ENCODE assay signal across 10 cellular contexts in genomic region chr5:140343849-140344248, GRCh38. TPM values are rescaled to one million over a fixed set of nuclear protein-coding genes. Genes with fewer than 3 reads are reported as not detected.
DNase-seq lines count a peak whose midpoint lies in the region; ATAC-seq, FAIRE-seq and TF ChIP-seq lines count a peak whose summit lies in the region.
"Not testable (repeated sequence)": the region's sequence is repeated elsewhere in the genome, so short reads cannot be mapped to it uniquely, and the experiment has no call there.
"Had no signal": no experiment of that assay in that cellular context is flagged by ENCODE, and none has a peak within 500 bp of the region (broad histone marks: within the 10 kb centered on the region; RNA-seq: fewer than 3 reads in every experiment).

No MANE protein-coding gene starts in this region.

- dilution Hi-C loops in IMR-90 (cut with HindIII; ENCODE audit: low sequenced_read_pairs, unreplicated experiment) = not testable (repeated sequence)

- not testable (repeated sequence) for H3K9ac ChIP-seq in IMR-90 (ENCODE audit: low read depth, low read length); GM12878 (ENCODE audit: control insufficient read depth, insufficient read depth, low read length)

- H3K4me3 ChIP-seq in IMR-90 (ENCODE audit: insufficient read depth, low read depth, low read length); GM12878; spleen: not testable (repeated sequence)
- H3K4me3 ChIP-seq in heart left ventricle = peak overlapping the region in 8 of 12 donors; percentile 84 to 99 (median 88)

- H3K79me1 ChIP-seq in IMR-90 (ENCODE audit: low read depth in 1 of 2, low read length in 2 of 2) = peaks cover 28 to 59% of the 10 kb centered on the region in 2 experiments

- not testable (repeated sequence) for H3K56ac ChIP-seq in IMR-90 (ENCODE audit: extremely low read depth, insufficient read depth, low read length)

- H2AFZ ChIP-seq in IMR-90 (replicated peaks; ENCODE audit: low read length, poor library complexity); GM12878 (ENCODE audit: control insufficient read depth, low read depth, low read length): not testable (repeated sequence)

- not testable (repeated sequence) for TF ChIP-seq CTCF in IMR-90 (conservative IDR thresholded peaks at IDR 0.05; ENCODE audit: low read depth, low read length); GM12878 (IDR thresholded peaks at IDR 0.05 in 2 of 3, conservative IDR thresholded peaks at IDR 0.05 in 1 of 3; ENCODE audit: control insufficient read depth in 2 of 3, extremely low read depth in 1 of 3, insufficient read depth in 1 of 3, low read depth in 3 of 3, low read length in 3 of 3); heart left ventricle (IDR thresholded peaks at IDR 0.05); spleen (IDR thresholded peaks at IDR 0.05 in 8 of 11, conservative IDR thresholded peaks at IDR 0.05 in 3 of 11)

- H4K8ac ChIP-seq in IMR-90 (ENCODE audit: low read depth in 2 of 2, low read length in 2 of 2) = not testable (repeated sequence)

- in situ Hi-C loops in IMR-90 (cut with MboI; ENCODE audit: low sequenced_read_pairs); GM12878 (cut with MboI): not testable (repeated sequence)

- not testable (repeated sequence) for H2BK5ac ChIP-seq in IMR-90 (ENCODE audit: low read depth, low read length, poor library complexity, severe bottlenecking)

- BruUV-seq in IMR-90 (replicated peaks; lab: Mats Ljungman, UMichigan) (TSS peak; percentile 40), GM12878 (replicated peaks; lab: Mats Ljungman, UMichigan) (TSS peak; percentile 48)

- CTCF ChIA-PET in IMR-90 (lab: Yijun Ruan, JAX) (interaction anchor here (0.5 to 11.0 kb wide), 3 partner anchors 19 to 101 kb away, joined by 3 to 233 read pairs (median 6); no protein-coding TSS in a partner anchor), GM12878 (lab: Yijun Ruan, JAX) (interaction anchor here (0.6 to 16.9 kb wide), 8 partner anchors 8 to 377 kb away, joined by 3 to 774 read pairs (median 4); no protein-coding TSS in a partner anchor)

- not testable (repeated sequence) for H3K27me3 Mint-ChIP-seq in T-helper 2 cell treated with Interferon-gamma antibody and Interleukin-4, amounts not matched to agents 5 μg/mL and 100 μg/mL, for 36 hours (ENCODE audit: low read depth); activated T-cell treated with anti-CD3 and anti-CD28 coated beads, Interleukin-2, amount 50 U/mL, for 24 hours; naive B cell

- SMC1A ChIA-PET in GM12878 (lab: Charles Lee; ENCODE audit: uncharacterized antibody, unreplicated experiment) = interaction anchor here (0.9 to 2.0 kb wide), 4 partner anchors 8 to 103 kb away, joined by 4 to 6 read pairs (median 5); no protein-coding TSS in a partner anchor

- not testable (repeated sequence) for H3K36me3 ChIP-seq in IMR-90 (ENCODE audit: control insufficient read depth, insufficient read depth, low read length); GM12878 (ENCODE audit: control insufficient read depth in 2 of 2, insufficient read depth in 2 of 2, low read length in 1 of 2); spleen
- peaks cover 0 to 45% (median 24%) of the 10 kb centered on the region in 9 donors for H3K36me3 ChIP-seq in heart left ventricle

- RAD21 ChIA-PET in GM12878 (lab: Charles Lee; ENCODE audit: unreplicated experiment) = interaction anchor here (9.2 kb wide), 1 partner anchor 98 kb away, joined by 131 read pairs; no protein-coding TSS in a partner anchor

- not testable (repeated sequence) for H3K9me3 Mint-ChIP-seq in T-helper 2 cell treated with Interferon-gamma antibody and Interleukin-4, amounts not matched to agents 5 μg/mL and 100 μg/mL, for 36 hours; activated T-cell treated with anti-CD3 and anti-CD28 coated beads, Interleukin-2, amount 50 U/mL, for 24 hours; naive B cell

- not testable (repeated sequence) for H3K14ac ChIP-seq in IMR-90 (replicated peaks; ENCODE audit: low read depth, low read length)

- not testable (repeated sequence) for H2BK15ac ChIP-seq in IMR-90 (ENCODE audit: low read depth, low read length)

- H3K27me3 ChIP-seq in IMR-90 (ENCODE audit: control insufficient read depth, insufficient read depth, low read length); GM12878 (replicated peaks in 1 of 2; ENCODE audit: control insufficient read depth in 2 of 2, insufficient read depth in 2 of 2, low read length in 1 of 2); heart left ventricle: not testable (repeated sequence)
- peaks cover 0 to 14% (median 0%) of the 10 kb centered on the region in 7 donors for H3K27me3 ChIP-seq in spleen (replicated peaks in 1 of 7)

- not testable (repeated sequence) for DNase-seq in IMR-90; T-helper 2 cell treated with Interferon-gamma antibody and Interleukin-4, amounts not matched to agents 5 μg/mL and 100 μg/mL, for 36 hours (ENCODE audit: low spot score); activated T-cell treated with anti-CD3 and anti-CD28 coated beads, Interleukin-2, amount 50 U/mL, for 24 hours; GM12878 (ENCODE audit: low read depth, low spot score); heart left ventricle; naive B cell
- DNase-seq in spleen = peak; percentile 40

- H3K4me3 Mint-ChIP-seq in T-helper 2 cell treated with Interferon-gamma antibody and Interleukin-4, amounts not matched to agents 5 μg/mL and 100 μg/mL, for 36 hours = peak overlapping the region; percentile 91
- peak overlapping the region; percentile 6 for H3K4me3 Mint-ChIP-seq in activated T-cell treated with anti-CD3 and anti-CD28 coated beads, Interleukin-2, amount 50 U/mL, for 24 hours
- H3K4me3 Mint-ChIP-seq in naive B cell = peak overlapping the region in 6 of 8 donors; percentile 1 to 69 (median 11)

- not testable (repeated sequence) for H3K18ac ChIP-seq in IMR-90 (ENCODE audit: low read depth, low read length)

- peaks cover 23% of the 10 kb centered on the region for H3K36me3 Mint-ChIP-seq in T-helper 2 cell treated with Interferon-gamma antibody and Interleukin-4, amounts not matched to agents 5 μg/mL and 100 μg/mL, for 36 hours (ENCODE audit: low read depth)
- H3K36me3 Mint-ChIP-seq in activated T-cell treated with anti-CD3 and anti-CD28 coated beads, Interleukin-2, amount 50 U/mL, for 24 hours (ENCODE audit: low read depth) = peaks cover 18% of the 10 kb centered on the region
- H3K36me3 Mint-ChIP-seq in naive B cell = not testable (repeated sequence)

- not testable (repeated sequence) for TF ChIP-seq EP300 in GM12878 (IDR thresholded peaks at IDR 0.05; ENCODE audit: borderline replicate concordance in 1 of 2, control insufficient read depth in 1 of 2, low read depth in 2 of 2, low read length in 2 of 2)

- H3K4me1 ChIP-seq in IMR-90 (ENCODE audit: control insufficient read depth, insufficient read depth, low read length) (peaks cover 11% of the 10 kb centered on the region), GM12878 (ENCODE audit: control insufficient read depth, insufficient read depth, low read length) (peaks cover 42% of the 10 kb centered on the region), heart left ventricle (peaks cover 8 to 88% (median 77%) of the 10 kb centered on the region in 12 donors), spleen (peaks cover 27 to 91% (median 70%) of the 10 kb centered on the region in 6 donors)

- 100% methylated on average over 3 of the region's 8 CpGs; no CpG with 5 or more reads in 1 of the 2 experiments for WGBS in IMR-90 (ENCODE audit: extremely low coverage in 2 of 2, insufficient read length in 1 of 2), 2 experiments
- WGBS in GM12878 (ENCODE audit: insufficient coverage, insufficient replicate concordance, low lambda C conversion rate, missing lambda C conversion rate) = 94% methylated on average over 8 of the region's 8 CpGs
- 89 to 95% (median 93%) methylated on average over 8 of the region's 8 CpGs for WGBS in heart left ventricle, 4 donors
- WGBS in spleen, 5 donors = 95 to 98% (median 97%) methylated on average over 8 of the region's 8 CpGs

- POLR2A ChIA-PET in IMR-90 (lab: Charles Lee; ENCODE audit: unreplicated experiment); GM12878 (lab: Charles Lee): not testable (repeated sequence)

- FAIRE-seq in GM12878 (lab: Jason Lieb, UNC) = not testable (repeated sequence)

- H2BK20ac ChIP-seq in IMR-90 (ENCODE audit: low read depth, low read length) = not testable (repeated sequence)

- not testable (repeated sequence) for TF ChIP-seq RAD21 in IMR-90 (IDR thresholded peaks at IDR 0.05; ENCODE audit: low read length); GM12878 (IDR thresholded peaks at IDR 0.05; ENCODE audit: insufficient read depth, low read depth, low read length)

- H3K27ac Mint-ChIP-seq in T-helper 2 cell treated with Interferon-gamma antibody and Interleukin-4, amounts not matched to agents 5 μg/mL and 100 μg/mL, for 36 hours; activated T-cell treated with anti-CD3 and anti-CD28 coated beads, Interleukin-2, amount 50 U/mL, for 24 hours: not testable (repeated sequence)
- H3K27ac Mint-ChIP-seq in naive B cell = peak overlapping the region in 4 of 6 donors; percentile 12 to 72 (median 44)

- H4K91ac ChIP-seq in IMR-90 (ENCODE audit: insufficient read depth, low read depth, low read length) = not testable (repeated sequence)

- not testable (repeated sequence) for H3K4ac ChIP-seq in IMR-90 (ENCODE audit: low read depth, low read length)

- not testable (repeated sequence) for H3K9me3 ChIP-seq in IMR-90 (ENCODE audit: control insufficient read depth, insufficient read depth, low read length); GM12878 (replicated peaks; ENCODE audit: control insufficient read depth, insufficient read depth, low read length); heart left ventricle; spleen

- TF ChIP-seq POLR2A in IMR-90 (IDR thresholded peaks at IDR 0.05; ENCODE audit: low read depth, low read length); GM12878 (IDR thresholded peaks at IDR 0.05; ENCODE audit: low read depth, low read length); heart left ventricle (IDR thresholded peaks at IDR 0.05); spleen (IDR thresholded peaks at IDR 0.05): not testable (repeated sequence)

- H3K27ac ChIP-seq in IMR-90 (ENCODE audit: insufficient read depth, low read length); GM12878 (ENCODE audit: control insufficient read depth, insufficient read depth): not testable (repeated sequence)
- H3K27ac ChIP-seq in heart left ventricle = peak overlapping the region in 8 of 12 donors; percentile 79 to 99 (median 94)
- H3K27ac ChIP-seq in spleen = peak overlapping the region in 1 of 8 donors; percentile 83

- not testable (repeated sequence) for H2AK5ac ChIP-seq in IMR-90 (ENCODE audit: low read depth, low read length)

- H3K79me2 ChIP-seq in GM12878 (ENCODE audit: control insufficient read depth, insufficient read depth, low read length) = not testable (repeated sequence)

- H3K9me1 ChIP-seq in IMR-90 (ENCODE audit: insufficient read depth, low read length) = not testable (repeated sequence)

- not testable (repeated sequence) for H2AK9ac ChIP-seq in IMR-90 (replicated peaks; ENCODE audit: low read depth, low read length, poor library complexity)

- not testable (repeated sequence) for H2BK120ac ChIP-seq in IMR-90 (ENCODE audit: low read depth, low read length)

- not testable (repeated sequence) for ATAC-seq in IMR-90 (ENCODE audit: low read depth); GM12878; heart left ventricle; naive B cell (ENCODE audit: low read depth in 2 of 2)

- not testable (repeated sequence) for H4K5ac ChIP-seq in IMR-90 (ENCODE audit: low read depth, low read length)

- H3K23ac ChIP-seq in IMR-90 (ENCODE audit: low read depth, low read length) = not testable (repeated sequence)

- not testable (repeated sequence) for H4K20me1 ChIP-seq in IMR-90 (ENCODE audit: insufficient read depth, low read length); GM12878 (ENCODE audit: control insufficient read depth, insufficient read depth)

- H3K4me1 Mint-ChIP-seq in T-helper 2 cell treated with Interferon-gamma antibody and Interleukin-4, amounts not matched to agents 5 μg/mL and 100 μg/mL, for 36 hours (ENCODE audit: low read depth) = peaks cover 57% of the 10 kb centered on the region
- H3K4me1 Mint-ChIP-seq in activated T-cell treated with anti-CD3 and anti-CD28 coated beads, Interleukin-2, amount 50 U/mL, for 24 hours (ENCODE audit: low read depth) = peaks cover 58% of the 10 kb centered on the region
- peaks cover 60 to 61% (median 61%) of the 10 kb centered on the region in 3 donors for H3K4me1 Mint-ChIP-seq in naive B cell

- not testable (repeated sequence) for H3K4me2 ChIP-seq in IMR-90 (ENCODE audit: low read depth, low read length); GM12878 (ENCODE audit: control insufficient read depth, insufficient read depth)

- intact Hi-C loops in IMR-90 (cut with micrococcal nuclease); GM12878 (cut with micrococcal nuclease; ENCODE audit: unreplicated experiment); spleen (cut with DNase I; ENCODE audit: low total_unique reads): not testable (repeated sequence)
- intact Hi-C loops in heart left ventricle (cut with DNase I) = loop anchor here in 3 of 10 donors (5.0 to 10.0 kb wide), 3 partner anchors 42 to 269 kb away; partner anchors contain the start of gene PFDN1 (in 1 of the 3)

RNA-seq across cellular contexts. Expression of gene HBEGF, which starts 2.6 kb away (rescaled TPM):
- total RNA-seq in IMR-90 (2012; rRNA removed) (18.8 and 26.9 TPM in 2 replicates), GM12878 (2014; rRNA removed) (2.5 and 3.1 TPM in 2 replicates), GM12878 (2014; rRNA removed; fragmentation: Illumina TruSeq; extraction: Trizol) (2.5 and 2.9 TPM in 2 replicates), GM12878 (2021) (2.6 and 2.7 TPM in 2 replicates), heart left ventricle (10 to 100 TPM; 23.6 to 60.1 (median 34.9) TPM), spleen (10 to 100 TPM in 2 of 7 donors, 1 to 10 TPM in 5; 4.2 to 16.2 (median 8.9) TPM)
- polyA plus RNA-seq in IMR-90 (2012; rRNA removed) (36.1 and 48.7 TPM in 2 replicates), GM12878 (2011; rRNA removed) (2.2 and 2.5 TPM in 2 replicates), GM12878 (2014; fragmentation: Illumina TruSeq; extraction: Trizol) (3.1 and 4.5 TPM in 2 replicates), GM12878 (2014; fragmentation: Nextera tagmentation; extraction: Ambion mirVana) (1 to 10 TPM in 1 of 2 experiments, under 1 TPM in 1; 0.87 to 1.5 TPM), GM12878 (2014; rRNA removed) (1.6 and 2.0 TPM in 2 replicates), GM12878 (2016; fragmentation: Nextera tagmentation; extraction: Ambion mirVana) (1 to 10 TPM; 1.3 to 1.6 TPM), heart left ventricle (10 to 100 TPM; 18.2 to 50.7 TPM), naive B cell (ENCODE audit: low read depth in 6 of 6) (under 1 TPM in 1 of 6 donors, not detected in 5; 0.19 TPM), spleen (1 to 10 TPM; 1.2 to 2.7 (median 1.7) TPM)
- polyA plus RNA-seq in IMR-90 (2012; cell fraction: cytosol; rRNA removed) = 31.0 and 54.1 TPM in 2 replicates
- 41.9 and 95.5 TPM in 2 replicates for polyA plus RNA-seq in IMR-90 (2012; cell fraction: nucleus; rRNA removed; ENCODE audit: low replicate concordance)
- total RNA-seq in GM12878 (2013; cell fraction: nucleolus; rRNA removed) = 2.0 and 2.9 TPM in 2 replicates
- 0.33 TPM for polyA plus RNA-seq in GM12878 (2011; ENCODE audit: low read depth)
- 1.5 and 1.6 TPM in 2 replicates for polyA plus RNA-seq in GM12878 (2011; cell fraction: cytosol; rRNA removed)
- 2.6 TPM in 2 replicates for polyA plus RNA-seq in GM12878 (2011; cell fraction: nucleus; rRNA removed)
- polyA plus RNA-seq in GM12878 (2012) = 0.27 and 0.42 TPM in 2 replicates
- polyA minus RNA-seq in GM12878 (2011; rRNA and poly(A)+ RNA removed) = 0.88 and 1.9 TPM in 2 replicates
- 0.53 and 0.73 TPM in 2 replicates for polyA minus RNA-seq in GM12878 (2011; cell fraction: cytosol; rRNA and poly(A)+ RNA removed)
- 1.9 and 3.3 TPM in 2 replicates for polyA minus RNA-seq in GM12878 (2011; cell fraction: nucleus; rRNA and poly(A)+ RNA removed)

RNA-seq across cellular contexts. Expression of gene SLC4A9, which starts 16.1 kb away (rescaled TPM):
- total RNA-seq in IMR-90 (2012; rRNA removed) = not detected in 2 replicates
- polyA plus RNA-seq in IMR-90 (2012; rRNA removed) = not detected in 2 replicates
- not detected in 2 replicates for polyA plus RNA-seq in IMR-90 (2012; cell fraction: cytosol; rRNA removed)
- 0.05 and 0.19 TPM in 2 replicates for polyA plus RNA-seq in IMR-90 (2012; cell fraction: nucleus; rRNA removed; ENCODE audit: low replicate concordance)
- 0.35 and 0.64 TPM in 2 replicates for total RNA-seq in GM12878 (2013; cell fraction: nucleolus; rRNA removed)
- total RNA-seq in GM12878 (2014; rRNA removed) = 0.05 TPM in 1 of 2 replicates, not detected in the other
- total RNA-seq in GM12878 (2014; rRNA removed; fragmentation: Illumina TruSeq; extraction: Trizol) = not detected in 2 replicates
- 0.05 TPM in 1 of 2 replicates, not detected in the other for total RNA-seq in GM12878 (2021)
- not detected for polyA plus RNA-seq in GM12878 (2011; ENCODE audit: low read depth)
- not detected in 2 replicates for polyA plus RNA-seq in GM12878 (2011; rRNA removed)
- polyA plus RNA-seq in GM12878 (2011; cell fraction: cytosol; rRNA removed) = 0.02 TPM in 1 of 2 replicates, not detected in the other
- polyA plus RNA-seq in GM12878 (2011; cell fraction: nucleus; rRNA removed) = 0.09 and 0.29 TPM in 2 replicates
- not detected in 2 replicates for polyA plus RNA-seq in GM12878 (2012)
- polyA plus RNA-seq in GM12878 (2014; fragmentation: Illumina TruSeq; extraction: Trizol) = not detected in 2 replicates
- polyA plus RNA-seq in GM12878 (2014; fragmentation: Nextera tagmentation; extraction: Ambion mirVana) = under 1 TPM in 1 of 2 experiments, not detected in 1; 0.05 TPM
- polyA plus RNA-seq in GM12878 (2014; rRNA removed) = 0.03 TPM in 1 of 2 replicates, not detected in the other
- not detected for polyA plus RNA-seq in GM12878 (2016; fragmentation: Nextera tagmentation; extraction: Ambion mirVana)
- polyA minus RNA-seq in GM12878 (2011; rRNA and poly(A)+ RNA removed) = not detected in 2 replicates
- polyA minus RNA-seq in GM12878 (2011; cell fraction: cytosol; rRNA and poly(A)+ RNA removed) = not detected in 2 replicates
- not detected in 2 replicates for polyA minus RNA-seq in GM12878 (2011; cell fraction: nucleus; rRNA and poly(A)+ RNA removed)
- total RNA-seq in heart left ventricle = under 1 TPM in 4 of 9 donors, not detected in 5; 0.08 to 0.20 (median 0.15) TPM
- polyA plus RNA-seq in heart left ventricle = under 1 TPM in 1 of 2 donors, not detected in 1; 0.08 TPM
- not detected for polyA plus RNA-seq in naive B cell (ENCODE audit: low read depth in 6 of 6)
- total RNA-seq in spleen = under 1 TPM in 4 of 7 donors, not detected in 3; 0.10 to 0.54 (median 0.16) TPM
- polyA plus RNA-seq in spleen = under 1 TPM; 0.03 to 0.05 (median 0.04) TPM
- total RNA-seq: B cell, GM23248, LHCN-M2 had no signal
- polyA plus RNA-seq: GM23248 had no signal

RNA-seq across cellular contexts. Expression of gene PFDN1, which starts 40.9 kb away (rescaled TPM):
- total RNA-seq in IMR-90 (2012; rRNA removed) (92.8 and 98.8 TPM in 2 replicates), GM12878 (2014; rRNA removed) (79.9 and 86.9 TPM in 2 replicates), GM12878 (2014; rRNA removed; fragmentation: Illumina TruSeq; extraction: Trizol) (73.0 and 91.1 TPM in 2 replicates), GM12878 (2021) (58.5 and 62.9 TPM in 2 replicates), heart left ventricle (100 to 1,000 TPM in 1 of 9 donors, 10 to 100 TPM in 8; 53.8 to 130 (median 72.3) TPM), spleen (10 to 100 TPM; 38.0 to 77.3 (median 41.2) TPM)
- polyA plus RNA-seq in IMR-90 (2012; rRNA removed) (134 and 140 TPM in 2 replicates), GM12878 (2011; rRNA removed) (63.8 and 65.9 TPM in 2 replicates), GM12878 (2014; fragmentation: Illumina TruSeq; extraction: Trizol) (150 and 190 TPM in 2 replicates), GM12878 (2014; fragmentation: Nextera tagmentation; extraction: Ambion mirVana) (100 to 1,000 TPM; 192 to 193 TPM), GM12878 (2014; rRNA removed) (85.8 and 86.8 TPM in 2 replicates), GM12878 (2016; fragmentation: Nextera tagmentation; extraction: Ambion mirVana) (100 to 1,000 TPM; 112 to 131 TPM), heart left ventricle (100 to 1,000 TPM in 1 of 2 donors, 10 to 100 TPM in 1; 93.8 to 140 TPM), naive B cell (ENCODE audit: low read depth in 6 of 6) (100 to 1,000 TPM; 110 to 269 (median 140) TPM), spleen (10 to 100 TPM; 62.8 to 82.1 (median 77.9) TPM)
- polyA plus RNA-seq in IMR-90 (2012; cell fraction: cytosol; rRNA removed) = 85.4 and 108 TPM in 2 replicates
- 39.7 and 45.7 TPM in 2 replicates for polyA plus RNA-seq in IMR-90 (2012; cell fraction: nucleus; rRNA removed; ENCODE audit: low replicate concordance)
- 35.6 and 38.4 TPM in 2 replicates for total RNA-seq in GM12878 (2013; cell fraction: nucleolus; rRNA removed)
- polyA plus RNA-seq in GM12878 (2011; ENCODE audit: low read depth) = 28.9 TPM
- 98.8 and 102 TPM in 2 replicates for polyA plus RNA-seq in GM12878 (2011; cell fraction: cytosol; rRNA removed)
- 24.5 and 33.3 TPM in 2 replicates for polyA plus RNA-seq in GM12878 (2011; cell fraction: nucleus; rRNA removed)
- 85.5 and 118 TPM in 2 replicates for polyA plus RNA-seq in GM12878 (2012)
- 57.4 and 63.6 TPM in 2 replicates for polyA minus RNA-seq in GM12878 (2011; rRNA and poly(A)+ RNA removed)
- polyA minus RNA-seq in GM12878 (2011; cell fraction: cytosol; rRNA and poly(A)+ RNA removed) = 15.2 and 18.9 TPM in 2 replicates
- polyA minus RNA-seq in GM12878 (2011; cell fraction: nucleus; rRNA and poly(A)+ RNA removed) = 10.6 and 13.1 TPM in 2 replicates

RNA-seq across cellular contexts. Expression of gene ANKHD1, which starts 57.8 kb away (rescaled TPM):
- 36.7 and 46.4 TPM in 2 replicates for total RNA-seq in IMR-90 (2012; rRNA removed)
- 29.1 and 32.1 TPM in 2 replicates for polyA plus RNA-seq in IMR-90 (2012; rRNA removed)
- 10.5 and 11.1 TPM in 2 replicates for polyA plus RNA-seq in IMR-90 (2012; cell fraction: cytosol; rRNA removed)
- polyA plus RNA-seq in IMR-90 (2012; cell fraction: nucleus; rRNA removed; ENCODE audit: low replicate concordance) = 33.6 and 94.7 TPM in 2 replicates
- 409 and 411 TPM in 2 replicates for total RNA-seq in GM12878 (2013; cell fraction: nucleolus; rRNA removed)
- 56.3 and 59.9 TPM in 2 replicates for total RNA-seq in GM12878 (2014; rRNA removed)
- total RNA-seq in GM12878 (2014; rRNA removed; fragmentation: Illumina TruSeq; extraction: Trizol) = 60.2 and 61.5 TPM in 2 replicates
- total RNA-seq in GM12878 (2021) = 85.6 and 87.1 TPM in 2 replicates
- polyA plus RNA-seq in GM12878 (2011; ENCODE audit: low read depth) = 61.7 TPM
- 86.7 and 96.8 TPM in 2 replicates for polyA plus RNA-seq in GM12878 (2011; rRNA removed)
- 51.8 and 60.4 TPM in 2 replicates for polyA plus RNA-seq in GM12878 (2011; cell fraction: cytosol; rRNA removed)
- polyA plus RNA-seq in GM12878 (2011; cell fraction: nucleus; rRNA removed) = 90.0 and 107 TPM in 2 replicates
- polyA plus RNA-seq in GM12878 (2012) = 65.7 and 75.6 TPM in 2 replicates
- 84.7 and 95.6 TPM in 2 replicates for polyA plus RNA-seq in GM12878 (2014; fragmentation: Illumina TruSeq; extraction: Trizol)
- 10 to 100 TPM; 31.6 to 36.3 TPM for polyA plus RNA-seq in GM12878 (2014; fragmentation: Nextera tagmentation; extraction: Ambion mirVana)
- polyA plus RNA-seq in GM12878 (2014; rRNA removed) = 69.3 and 72.5 TPM in 2 replicates
- 10 to 100 TPM; 76.1 to 76.7 TPM for polyA plus RNA-seq in GM12878 (2016; fragmentation: Nextera tagmentation; extraction: Ambion mirVana)
- polyA minus RNA-seq in GM12878 (2011; rRNA and poly(A)+ RNA removed) = 119 and 180 TPM in 2 replicates
- 34.9 and 50.0 TPM in 2 replicates for polyA minus RNA-seq in GM12878 (2011; cell fraction: cytosol; rRNA and poly(A)+ RNA removed)
- 56.9 and 116 TPM in 2 replicates for polyA minus RNA-seq in GM12878 (2011; cell fraction: nucleus; rRNA and poly(A)+ RNA removed)
- total RNA-seq in heart left ventricle = 10 to 100 TPM; 49.5 to 78.8 (median 63.6) TPM
- 10 to 100 TPM; 41.4 to 48.3 TPM for polyA plus RNA-seq in heart left ventricle
- polyA plus RNA-seq in naive B cell (ENCODE audit: low read depth in 6 of 6) = 10 to 100 TPM; 53.3 to 88.7 (median 62.5) TPM
- total RNA-seq in spleen = 100 to 1,000 TPM; 154 to 235 (median 167) TPM
- polyA plus RNA-seq in spleen = 10 to 100 TPM; 30.5 to 52.3 (median 42.3) TPM

Comparison
In these comparisons a context has a peak if more than half of its experiments do, and no peak if none do; other contexts are left out.
1. H3K4me3 Mint-ChIP-seq: peak in every context shown above with its lines; median percentile 91 in T-helper 2 cell treated with Interferon-gamma antibody and Interleukin-4, amounts not matched to agents 5 μg/mL and 100 μg/mL, for 36 hours; 11 in naive B cell; 6 in activated T-cell treated with anti-CD3 and anti-CD28 coated beads, Interleukin-2, amount 50 U/mL, for 24 hours.